8 cellular contexts compared by ENCODE assay signal in genomic region chr2:111374729-111375128, GRCh38.
A peak's percentile ranks its signal among the peaks of the same experiment; 100 is the strongest.
DNase-seq lines count a peak whose midpoint lies in the region; ATAC-seq and TF ChIP-seq lines count a peak whose summit lies in the region.
"Not testable (repeated sequence)": the region's sequence is repeated elsewhere in the genome, so short reads cannot be mapped to it uniquely, and the experiment has no call there.

No MANE protein-coding gene starts in this region.

- not testable (repeated sequence) for H3K27me3 Mint-ChIP-seq in CD14-positive monocyte (ENCODE audit: low read depth in 3 of 3); activated CD8-positive, alpha-beta T cell treated with anti-CD3 and anti-CD28 coated beads for 36 hours; activated T-helper 17 cell treated with anti-CD3 and anti-CD28 coated beads, Interleukin-2, amount 50 U/mL, for 72 hours; dendritic cell treated with granulocyte-macrophage colony-stimulating factor and Interleukin-4, amounts not matched to agents 40 ng/mL and 50 ng/mL, for 4 days

- DNase-seq in CD14-positive monocyte (ENCODE audit: low spot score) = not testable (repeated sequence)
- DNase-seq in activated CD8-positive, alpha-beta T cell treated with anti-CD3 and anti-CD28 coated beads for 36 hours = peak; percentile 4
- DNase-seq in myocyte (ENCODE audit: low read depth) (peak; percentile 25), spleen (peak; percentile 71)

- POLR2A ChIA-PET in activated CD8-positive, alpha-beta T cell treated with anti-CD3 and anti-CD28 coated beads for 36 hours (lab: Charles Lee) = not testable (repeated sequence)

- not testable (repeated sequence) for H3K9me3 ChIP-seq in KOPT-K1 (ENCODE audit: insufficient read depth, low read length, poor library complexity, severe bottlenecking); neutrophil; spleen

- not testable (repeated sequence) for H3K27me3 ChIP-seq in neutrophil; spleen (replicated peaks in 1 of 7)

- H3K9me3 Mint-ChIP-seq in CD14-positive monocyte; activated CD8-positive, alpha-beta T cell treated with anti-CD3 and anti-CD28 coated beads for 36 hours; activated T-helper 17 cell treated with anti-CD3 and anti-CD28 coated beads, Interleukin-2, amount 50 U/mL, for 72 hours; dendritic cell treated with granulocyte-macrophage colony-stimulating factor and Interleukin-4, amounts not matched to agents 40 ng/mL and 50 ng/mL, for 4 days: not testable (repeated sequence)

- not testable (repeated sequence) for ATAC-seq in activated CD8-positive, alpha-beta T cell treated with anti-CD3 and anti-CD28 coated beads for 36 hours
- peak; percentile 46 for ATAC-seq in activated T-helper 17 cell treated with anti-CD3 and anti-CD28 coated beads, Interleukin-2, amount 50 U/mL, for 72 hours (replicated peaks)

- H3K4me3 ChIP-seq in neutrophil (ENCODE audit: low read depth in 1 of 2, low read length in 1 of 2); spleen: not testable (repeated sequence)

- TF ChIP-seq CTCF in CD14-positive monocyte (IDR thresholded peaks at IDR 0.05); activated CD8-positive, alpha-beta T cell treated with anti-CD3 and anti-CD28 coated beads for 36 hours (IDR thresholded peaks at IDR 0.05); neutrophil (IDR thresholded peaks at IDR 0.05); spleen (IDR thresholded peaks at IDR 0.05 in 8 of 11, conservative IDR thresholded peaks at IDR 0.05 in 3 of 11): not testable (repeated sequence)

- 75 to 92% (median 81%) methylated on average over 1 to 2 of the region's 3 CpGs for WGBS in spleen, 5 donors

- not testable (repeated sequence) for H3K36me3 ChIP-seq in KOPT-K1 (ENCODE audit: insufficient read depth, low read length); neutrophil; spleen

- CTCF ChIA-PET in activated CD8-positive, alpha-beta T cell treated with anti-CD3 and anti-CD28 coated beads for 36 hours (lab: Charles Lee) = not testable (repeated sequence)

- peak overlapping the region; percentile 22 for H3K27ac ChIP-seq in KOPT-K1 (ENCODE audit: low read depth, low read length, poor library complexity, severe bottlenecking)
- peak overlapping the region; percentile 65 for H3K27ac ChIP-seq in neutrophil
- peak overlapping the region in 3 of 8 donors; percentile 37 to 69 (median 67) for H3K27ac ChIP-seq in spleen

- intact Hi-C loops in CD14-positive monocyte (cut with micrococcal nuclease); activated CD8-positive, alpha-beta T cell treated with anti-CD3 and anti-CD28 coated beads for 36 hours (cut with micrococcal nuclease); dendritic cell treated with granulocyte-macrophage colony-stimulating factor and Interleukin-4, amounts not matched to agents 40 ng/mL and 50 ng/mL, for 4 days (cut with micrococcal nuclease); spleen (cut with DNase I; ENCODE audit: low total_unique reads): not testable (repeated sequence)

- H3K36me3 Mint-ChIP-seq in CD14-positive monocyte; activated CD8-positive, alpha-beta T cell treated with anti-CD3 and anti-CD28 coated beads for 36 hours (ENCODE audit: low read depth); activated T-helper 17 cell treated with anti-CD3 and anti-CD28 coated beads, Interleukin-2, amount 50 U/mL, for 72 hours (ENCODE audit: low read depth); dendritic cell treated with granulocyte-macrophage colony-stimulating factor and Interleukin-4, amounts not matched to agents 40 ng/mL and 50 ng/mL, for 4 days (ENCODE audit: low read depth): not testable (repeated sequence)

- peak overlapping the region in 5 of 7 donors; percentile 69 to 89 (median 84) for H3K27ac Mint-ChIP-seq in CD14-positive monocyte
- not testable (repeated sequence) for H3K27ac Mint-ChIP-seq in activated CD8-positive, alpha-beta T cell treated with anti-CD3 and anti-CD28 coated beads for 36 hours; activated T-helper 17 cell treated with anti-CD3 and anti-CD28 coated beads, Interleukin-2, amount 50 U/mL, for 72 hours
- peak overlapping the region; percentile 45 for H3K27ac Mint-ChIP-seq in dendritic cell treated with granulocyte-macrophage colony-stimulating factor and Interleukin-4, amounts not matched to agents 40 ng/mL and 50 ng/mL, for 4 days

- H3K4me1 Mint-ChIP-seq in CD14-positive monocyte = peaks cover 16% of the 10 kb centered on the region
- H3K4me1 Mint-ChIP-seq in activated CD8-positive, alpha-beta T cell treated with anti-CD3 and anti-CD28 coated beads for 36 hours (ENCODE audit: low read depth); activated T-helper 17 cell treated with anti-CD3 and anti-CD28 coated beads, Interleukin-2, amount 50 U/mL, for 72 hours: not testable (repeated sequence)
- H3K4me1 Mint-ChIP-seq in dendritic cell treated with granulocyte-macrophage colony-stimulating factor and Interleukin-4, amounts not matched to agents 40 ng/mL and 50 ng/mL, for 4 days (ENCODE audit: low read depth) = peaks cover 10% of the 10 kb centered on the region

- not testable (repeated sequence) for TF ChIP-seq POLR2A in spleen (IDR thresholded peaks at IDR 0.05)

- peaks cover 13 to 17% of the 10 kb centered on the region in 2 experiments for H3K4me1 ChIP-seq in neutrophil (ENCODE audit: control insufficient read depth in 1 of 2, insufficient read depth in 1 of 2, low read depth in 1 of 2, low read length in 1 of 2)
- not testable (repeated sequence) for H3K4me1 ChIP-seq in spleen

- not testable (repeated sequence) for H3K4me3 Mint-ChIP-seq in CD14-positive monocyte; activated CD8-positive, alpha-beta T cell treated with anti-CD3 and anti-CD28 coated beads for 36 hours; activated T-helper 17 cell treated with anti-CD3 and anti-CD28 coated beads, Interleukin-2, amount 50 U/mL, for 72 hours; dendritic cell treated with granulocyte-macrophage colony-stimulating factor and Interleukin-4, amounts not matched to agents 40 ng/mL and 50 ng/mL, for 4 days
